In the genomic region with DNA sequence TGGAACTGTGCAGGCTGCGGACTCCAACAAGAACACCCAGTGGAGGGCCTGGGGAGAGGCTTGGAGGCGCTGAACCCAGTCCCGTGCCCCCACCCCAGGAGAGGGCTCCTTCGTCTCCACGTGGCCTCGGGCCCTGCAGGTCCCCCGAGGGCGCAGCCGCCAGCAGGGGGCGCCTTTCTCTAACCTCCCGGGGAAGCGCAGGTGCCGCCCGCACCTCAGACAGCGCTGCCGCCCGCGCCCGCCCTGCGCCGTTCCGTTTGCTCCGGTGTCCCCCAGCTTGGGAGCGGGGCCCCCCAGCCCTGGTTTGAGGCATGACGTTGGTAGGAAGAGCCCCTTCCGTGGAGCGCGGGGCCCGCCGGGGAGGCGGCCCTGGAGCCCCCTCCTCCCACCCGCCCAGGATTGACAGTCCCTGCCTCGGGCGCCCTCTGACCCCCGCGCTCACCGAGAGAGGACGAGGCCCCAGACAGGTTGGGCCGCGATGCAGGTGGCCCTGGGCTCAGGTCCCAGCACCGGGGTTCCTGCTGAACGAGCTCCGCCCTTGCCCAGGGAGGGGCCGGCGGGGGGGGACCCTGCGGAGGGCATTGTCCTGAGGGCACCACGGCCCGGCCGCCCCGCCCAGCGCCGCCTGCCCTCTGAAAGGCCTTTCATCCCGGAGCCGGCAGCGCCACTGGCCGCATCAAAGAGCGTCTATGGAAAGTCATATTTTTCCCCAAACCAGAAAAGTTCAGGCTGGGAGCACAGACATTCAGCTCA, we compare ENCODE assay signal across 8 cellular contexts. TPM values are rescaled to one million over a fixed set of nuclear protein-coding genes. Genes with fewer than 3 reads are reported as not detected.
DNase-seq lines count a peak whose midpoint lies in the region; ATAC-seq and TF ChIP-seq lines count a peak whose summit lies in the region.

No MANE protein-coding gene starts in this region.

- peaks cover 7 to 15% of the 10 kb centered on the region in 2 donors for H3K4me1 ChIP-seq in left lung

- peak; percentile 88 to 92 for TF ChIP-seq CTCF in left lung (IDR thresholded peaks at IDR 0.05)

- H3K4me3 ChIP-seq in left lung, result peak overlapping the region; percentile 17 to 27

- H3K27ac ChIP-seq in cingulate gyrus (ENCODE audit: low read depth, low read length), result peak overlapping the region; percentile 54
- H3K27ac ChIP-seq in left lung, result peak overlapping the region; percentile 45 to 56

- H3K36me3 ChIP-seq in left lung, result no peaks in the 10 kb centered on the region

- DNase-seq in ELR (ENCODE audit: low read depth) (peak; percentile 69), NCI-H1694 treated with DMSO at 0.1 percent for 48 hours (lab: John Stamatoyannopoulos, UW) (peak; percentile 63), left lung (peak; percentile 76 to 94)
- peak; percentile 96 for DNase-seq in activated CD4-positive, alpha-beta T cell treated with anti-CD3 and anti-CD28 coated beads for 48 hours
- DNase-seq in stimulated activated CD4-positive, alpha-beta T cell treated with anti-CD3 and anti-CD28 coated beads, Interleukin-2, amount 100 ng/mL, for 48 hours, result peak; percentile 96 to 97

- ATAC-seq in left lung (peak; percentile 95), HG02759 (IDR thresholded peaks at IDR 0.05; ENCODE audit: unreplicated experiment) (no peak), HG02571 (IDR thresholded peaks at IDR 0.05; ENCODE audit: unreplicated experiment) (no peak)

- peaks cover 0 to 15% of the 10 kb centered on the region in 2 donors for H3K27me3 ChIP-seq in left lung

- no peaks in the 10 kb centered on the region for H3K9me3 ChIP-seq in left lung

- intact Hi-C loops in left lung (cut with DNase I), result no loop called here

RNA-seq across cellular contexts. Expression of a gene that starts 42.9 kb away (rescaled TPM):
- not detected for total RNA-seq in left lung
